In the genomic region with DNA sequence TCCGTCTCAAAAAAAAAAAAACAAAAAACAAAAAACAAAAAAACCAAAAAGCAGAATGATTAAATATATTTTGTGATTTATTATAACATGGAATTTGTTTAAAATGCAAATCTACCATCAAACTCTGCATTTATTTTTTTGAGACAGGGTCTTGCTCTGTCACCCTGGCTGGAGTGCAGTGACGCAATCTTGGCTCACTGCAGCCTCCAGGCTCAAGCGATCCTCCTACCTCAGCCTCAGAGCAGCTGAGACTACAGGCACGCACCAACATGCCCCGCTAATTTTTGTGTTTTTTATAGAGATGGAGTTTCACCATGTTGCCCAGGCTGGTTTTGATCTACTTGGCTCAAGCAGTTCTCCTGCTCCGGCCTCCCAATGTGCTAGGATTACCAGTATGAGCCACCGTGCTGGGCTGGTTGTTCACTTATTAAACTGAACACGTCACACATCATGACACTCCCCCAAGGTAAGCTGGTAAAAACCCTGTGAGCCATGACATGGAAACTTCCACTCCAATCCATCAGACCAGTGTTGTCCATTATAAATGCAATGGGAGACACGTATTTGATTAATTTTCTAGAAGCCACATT, we compare ENCODE assay signal across 26 cellular contexts. TPM values are rescaled to one million over a fixed set of nuclear protein-coding genes. Genes with fewer than 3 reads are reported as not detected.
"Had no signal": no experiment of that assay in that cellular context is flagged by ENCODE, and none has a peak within 500 bp of the region (broad histone marks: within the 10 kb centered on the region; RNA-seq: fewer than 3 reads in every experiment).

No MANE protein-coding gene starts in this region.

- H3K4me1 Mint-ChIP-seq: immature natural killer cell; stimulated activated effector memory CD8-positive, alpha-beta T cell treated with anti-CD3 and anti-CD28 coated beads, Interleukin-12 subunit alpha, Interleukin-12 subunit beta, amount 100 ng/mL, for 72 hours had no signal

- H3K27ac ChIP-seq: dorsolateral prefrontal cortex, epithelial cell of prostate, heart left ventricle, sigmoid colon had no signal

- H3K4me3 ChIP-seq: dorsolateral prefrontal cortex, heart left ventricle, sigmoid colon, stomach, upper lobe of left lung had no signal

- DNase-seq: activated CD4-positive, alpha-beta T cell treated with anti-CD3 and anti-CD28 coated beads, Interleukin-2, amount 10 ng/mL, durations not matched to agents 7 days and 5 days; activated CD8-positive, alpha-beta memory T cell treated with anti-CD3 and anti-CD28 coated beads, Interleukin-2, amount 50 U/mL, for 4 hours; activated CD8-positive, alpha-beta T cell treated with anti-CD3 and anti-CD28 coated beads, Interleukin-2, amount 10 ng/mL, durations not matched to agents 7 days and 5 days; activated naive CD4-positive, alpha-beta T cell treated with anti-CD3 and anti-CD28 coated beads for 36 hours; activated naive CD8-positive, alpha-beta T cell treated with anti-CD3 and anti-CD28 coated beads, Interleukin-2, amount 50 U/mL, for 24 hours; activated T-cell treated with anti-CD3 and anti-CD28 coated beads, Interleukin-2, amount 50 U/mL, for 4 hours; anterior cingulate cortex; caudate nucleus; dorsolateral prefrontal cortex; endodermal cell; heart left ventricle; immature natural killer cell; left cardiac atrium; midbrain; nephron progenitor cell; sigmoid colon; stimulated activated CD4-positive, alpha-beta T cell treated with anti-CD3 and anti-CD28 coated beads, Interleukin-4, amount 100 ng/mL, for 24 hours; stomach; T-cell; upper lobe of left lung had no signal

- FAIRE-seq: frontal cortex had no signal

- H3K9me3 ChIP-seq: heart left ventricle, sigmoid colon, stomach, upper lobe of left lung had no signal

- H3K27ac Mint-ChIP-seq: activated CD4-positive, alpha-beta T cell treated with anti-CD3 and anti-CD28 coated beads, Interleukin-2, amount 10 ng/mL, durations not matched to agents 7 days and 5 days; activated CD8-positive, alpha-beta T cell treated with anti-CD3 and anti-CD28 coated beads, Interleukin-2, amount 10 ng/mL, durations not matched to agents 7 days and 5 days; activated naive CD4-positive, alpha-beta T cell treated with anti-CD3 and anti-CD28 coated beads for 36 hours; activated naive CD8-positive, alpha-beta T cell treated with anti-CD3 and anti-CD28 coated beads, Interleukin-2, amount 50 U/mL, for 24 hours; endodermal cell; immature natural killer cell; nephron progenitor cell; stimulated activated effector memory CD8-positive, alpha-beta T cell treated with anti-CD3 and anti-CD28 coated beads, Interleukin-12 subunit alpha, Interleukin-12 subunit beta, amount 100 ng/mL, for 72 hours; T-cell had no signal

- H3K9me3 Mint-ChIP-seq: activated CD4-positive, alpha-beta T cell treated with anti-CD3 and anti-CD28 coated beads, Interleukin-2, amount 10 ng/mL, durations not matched to agents 7 days and 5 days; activated naive CD4-positive, alpha-beta T cell treated with anti-CD3 and anti-CD28 coated beads for 36 hours; activated naive CD8-positive, alpha-beta T cell treated with anti-CD3 and anti-CD28 coated beads, Interleukin-2, amount 50 U/mL, for 24 hours; activated T-cell treated with anti-CD3 and anti-CD28 coated beads, Interleukin-2, amount 50 U/mL, for 4 hours; brain; endodermal cell; immature natural killer cell; nephron progenitor cell; stimulated activated effector memory CD8-positive, alpha-beta T cell treated with anti-CD3 and anti-CD28 coated beads, Interleukin-12 subunit alpha, Interleukin-12 subunit beta, amount 100 ng/mL, for 72 hours had no signal

- H3K4me3 Mint-ChIP-seq: activated CD4-positive, alpha-beta T cell treated with anti-CD3 and anti-CD28 coated beads, Interleukin-2, amount 10 ng/mL, durations not matched to agents 7 days and 5 days; activated CD8-positive, alpha-beta T cell treated with anti-CD3 and anti-CD28 coated beads, Interleukin-2, amount 10 ng/mL, durations not matched to agents 7 days and 5 days; activated naive CD4-positive, alpha-beta T cell treated with anti-CD3 and anti-CD28 coated beads for 36 hours; activated naive CD8-positive, alpha-beta T cell treated with anti-CD3 and anti-CD28 coated beads, Interleukin-2, amount 50 U/mL, for 24 hours; activated T-cell treated with anti-CD3 and anti-CD28 coated beads, Interleukin-2, amount 50 U/mL, for 4 hours; brain; endodermal cell; immature natural killer cell; nephron progenitor cell; stimulated activated effector memory CD8-positive, alpha-beta T cell treated with anti-CD3 and anti-CD28 coated beads, Interleukin-12 subunit alpha, Interleukin-12 subunit beta, amount 100 ng/mL, for 72 hours; T-cell had no signal

- H3K27me3 ChIP-seq: sigmoid colon, stomach, upper lobe of left lung had no signal

- H3K36me3 Mint-ChIP-seq: brain; immature natural killer cell; stimulated activated effector memory CD8-positive, alpha-beta T cell treated with anti-CD3 and anti-CD28 coated beads, Interleukin-12 subunit alpha, Interleukin-12 subunit beta, amount 100 ng/mL, for 72 hours; T-cell had no signal

- H3K27me3 Mint-ChIP-seq: brain, progenitor cell of endocrine pancreas had no signal

- H3K36me3 ChIP-seq: heart left ventricle, sigmoid colon, stomach, upper lobe of left lung had no signal

- H3K4me1 ChIP-seq: sigmoid colon had no signal

RNA-seq across cellular contexts. Expression of a gene that starts 45.7 kb away (rescaled TPM):
- total RNA-seq: lung microvascular endothelial cell had no signal
